Comparison of ENCODE assay signal across 1 cellular context in genomic region chr19:8526345-8527062, GRCh38.
TF ChIP-seq lines count a peak whose summit lies in the region.

No MANE protein-coding gene starts in this region.

TF ChIP-seq in H1, 55 proteins besides CTCF, POLR2A, EP300 and RAD21 (continued from another document):
- TF ChIP-seq E2F6 (IDR thresholded peaks at IDR 0.05) (0 out of 2 replicates have a peak, but pooled peaks have one; percentile 31), ASH2L (IDR thresholded peaks at IDR 0.05; ENCODE audit: low read length) (peak; percentile 21), NRF1 (IDR thresholded peaks at IDR 0.05; ENCODE audit: low read depth, low read length) (peak; percentile 51), KDM4A (IDR thresholded peaks at IDR 0.05; ENCODE audit: low read depth, low read length, severe bottlenecking) (peak; percentile 71), MAX (IDR thresholded peaks at IDR 0.05) (peak; percentile 60), JUND (IDR thresholded peaks at IDR 0.05; ENCODE audit: low read length) (no peak), CREB1 (IDR thresholded peaks at IDR 0.05) (no peak)
